Comparison of ENCODE assay signal across 29 cellular contexts in genomic region chr11:73852049-73852448, GRCh38.
"Had no signal": no experiment of that assay in that cellular context is flagged by ENCODE, and none has a peak within 500 bp of the region (broad histone marks: within the 10 kb centered on the region; RNA-seq: fewer than 3 reads in every experiment).

No MANE protein-coding gene starts in this region.

- H3K27ac Mint-ChIP-seq: activated CD8-positive, alpha-beta memory T cell treated with anti-CD3 and anti-CD28 coated beads, Interleukin-2, amount 10 ng/mL, durations not matched to agents 7 days and 5 days; activated naive CD4-positive, alpha-beta T cell treated with anti-CD3 and anti-CD28 coated beads, Interleukin-2, amount 50 U/mL, for 72 hours; activated naive CD8-positive, alpha-beta T cell treated with anti-CD3 and anti-CD28 coated beads, Interleukin-2, amount 50 U/mL, for 24 hours; activated T-cell treated with anti-CD3 and anti-CD28 coated beads, Interleukin-2, amount 50 U/mL, for 24 hours; activated T-helper 1 cell treated with anti-CD3 and anti-CD28 coated beads, Interleukin-12 subunit alpha, Interleukin-12 subunit beta, Interleukin-2, Interleukin-4 antibody, amounts not matched to agents 30 ng/mL and 10 ng/mL and 1 ng/mL, durations not matched to agents 14 hours and 24 hours and 36 hours; T-helper 17 cell; WTC11 had no signal

- H3K27ac ChIP-seq: ascending aorta, body of pancreas had no signal

- H3K27me3 Mint-ChIP-seq: activated CD8-positive, alpha-beta memory T cell treated with anti-CD3 and anti-CD28 coated beads, Interleukin-2, amount 10 ng/mL, durations not matched to agents 7 days and 5 days; activated naive CD8-positive, alpha-beta T cell treated with anti-CD3 and anti-CD28 coated beads, Interleukin-2, amount 50 U/mL, for 24 hours; activated T-cell treated with anti-CD3 and anti-CD28 coated beads, Interleukin-2, amount 50 U/mL, for 24 hours; T-helper 17 cell had no signal

- H3K36me3 ChIP-seq: ascending aorta had no signal

- DNase-seq: activated CD4-positive, alpha-beta T cell treated with anti-CD3 and anti-CD28 coated beads for 48 hours; activated CD4-positive, alpha-beta T cell treated with anti-CD3 and anti-CD28 coated beads, Interleukin-2, amount 50 U/mL, for 48 hours; activated CD4-positive, CD25-positive, alpha-beta regulatory T cell treated with anti-CD3 and anti-CD28 coated beads, Interleukin-2, amount 50 U/mL, for 72 hours; activated CD8-positive, alpha-beta memory T cell treated with anti-CD3 and anti-CD28 coated beads, Interleukin-2, amount 10 ng/mL, durations not matched to agents 7 days and 5 days; activated effector memory CD4-positive, alpha-beta T cell treated with Interleukin-2 at 50 U/mL for 16 hours; activated naive CD4-positive, alpha-beta T cell treated with Interleukin-2 at 50 U/mL for 16 hours; activated naive CD8-positive, alpha-beta T cell treated with anti-CD3 and anti-CD28 coated beads, Interleukin-2, amount 50 U/mL, for 24 hours; activated T-cell treated with anti-CD3 and anti-CD28 coated beads, Interleukin-2, amount 50 U/mL, for 24 hours; amniotic stem cell; body of pancreas; IMR-90; KG1; NCI-H1048; NCI-H1417 treated with DMSO at 0.1 percent for 48 hours; NCI-H1694; NCI-H2029; NCI-H2107; NCI-H526; NCI-H774; NK-92 treated with Interleukin-12 subunit alpha and Interleukin-12 subunit beta, amount 100 ng/mL, for 24 hours; RPMI8226; SIG-M5; T-helper 17 cell; T-helper 9 cell had no signal

- H3K4me1 ChIP-seq: ascending aorta, body of pancreas had no signal

- H3K27me3 ChIP-seq: ascending aorta, body of pancreas had no signal

- H3K4me1 Mint-ChIP-seq: activated naive CD8-positive, alpha-beta T cell treated with anti-CD3 and anti-CD28 coated beads, Interleukin-2, amount 50 U/mL, for 24 hours; T-helper 17 cell had no signal

- H3K36me3 Mint-ChIP-seq: activated naive CD4-positive, alpha-beta T cell treated with anti-CD3 and anti-CD28 coated beads, Interleukin-2, amount 50 U/mL, for 72 hours; WTC11 had no signal

- H3K4me3 Mint-ChIP-seq: activated CD8-positive, alpha-beta memory T cell treated with anti-CD3 and anti-CD28 coated beads, Interleukin-2, amount 10 ng/mL, durations not matched to agents 7 days and 5 days; activated naive CD8-positive, alpha-beta T cell treated with anti-CD3 and anti-CD28 coated beads, Interleukin-2, amount 50 U/mL, for 24 hours; activated T-cell treated with anti-CD3 and anti-CD28 coated beads, Interleukin-2, amount 50 U/mL, for 24 hours; activated T-helper 1 cell treated with anti-CD3 and anti-CD28 coated beads, Interleukin-12 subunit alpha, Interleukin-12 subunit beta, Interleukin-2, Interleukin-4 antibody, amounts not matched to agents 30 ng/mL and 10 ng/mL and 1 ng/mL, durations not matched to agents 14 hours and 24 hours and 36 hours; T-helper 17 cell; WTC11 had no signal

- ATAC-seq: activated CD8-positive, alpha-beta memory T cell treated with anti-CD3 and anti-CD28 coated beads, Interleukin-2, amount 10 ng/mL, durations not matched to agents 7 days and 5 days; activated naive CD4-positive, alpha-beta T cell treated with anti-CD3 and anti-CD28 coated beads, Interleukin-2, amount 50 U/mL, for 72 hours; activated naive CD8-positive, alpha-beta T cell treated with anti-CD3 and anti-CD28 coated beads, Interleukin-2, amount 50 U/mL, for 24 hours; body of pancreas; Panc1; T-helper 17 cell; WTC11 had no signal

- H3K9me3 ChIP-seq: ascending aorta, body of pancreas had no signal

- H3K9me3 Mint-ChIP-seq: activated naive CD4-positive, alpha-beta T cell treated with anti-CD3 and anti-CD28 coated beads, Interleukin-2, amount 50 U/mL, for 72 hours; activated naive CD8-positive, alpha-beta T cell treated with anti-CD3 and anti-CD28 coated beads, Interleukin-2, amount 50 U/mL, for 24 hours; activated T-cell treated with anti-CD3 and anti-CD28 coated beads, Interleukin-2, amount 50 U/mL, for 24 hours; activated T-helper 1 cell treated with anti-CD3 and anti-CD28 coated beads, Interleukin-12 subunit alpha, Interleukin-12 subunit beta, Interleukin-2, Interleukin-4 antibody, amounts not matched to agents 30 ng/mL and 10 ng/mL and 1 ng/mL, durations not matched to agents 14 hours and 24 hours and 36 hours; WTC11 had no signal

- H3K4me3 ChIP-seq: ascending aorta, body of pancreas had no signal
